26 cellular contexts compared by ENCODE assay signal in genomic region chr5:88941581-88941980, GRCh38. TPM values are rescaled to one million over a fixed set of nuclear protein-coding genes. Genes with fewer than 3 reads are reported as not detected.
"Had no signal": no experiment of that assay in that cellular context is flagged by ENCODE, and none has a peak within 500 bp of the region (broad histone marks: within the 10 kb centered on the region; RNA-seq: fewer than 3 reads in every experiment).

No MANE protein-coding gene starts in this region.

- H3K4me1 ChIP-seq: adrenal gland had no signal

- H3K4me2 ChIP-seq: neural progenitor cell had no signal

- H3K27ac Mint-ChIP-seq: activated B cell treated with CpG ODN at 0.5 μM for 24 hours; activated CD4-positive, alpha-beta T cell treated with anti-CD3 and anti-CD28 coated beads for 36 hours; activated naive CD8-positive, alpha-beta T cell; activated T-cell treated with anti-CD3 and anti-CD28 coated beads, Interleukin-2, amount 50 U/mL, for 24 hours; activated T-helper 17 cell treated with anti-CD3 and anti-CD28 coated beads, Interleukin-2, amount 50 U/mL, for 72 hours; effector memory CD8-positive, alpha-beta T cell; naive thymus-derived CD4-positive, alpha-beta T cell; neural progenitor cell; T-helper 17 cell had no signal

- H3K9me3 Mint-ChIP-seq: activated B cell treated with CpG ODN at 0.5 μM for 24 hours; activated T-cell treated with anti-CD3 and anti-CD28 coated beads, Interleukin-2, amount 50 U/mL, for 24 hours; activated T-helper 17 cell treated with anti-CD3 and anti-CD28 coated beads, Interleukin-2, amount 50 U/mL, for 72 hours; neural progenitor cell had no signal

- H3K4me3 Mint-ChIP-seq: activated B cell treated with CpG ODN at 0.5 μM for 24 hours; activated CD4-positive, alpha-beta T cell treated with anti-CD3 and anti-CD28 coated beads for 36 hours; activated naive CD8-positive, alpha-beta T cell; activated T-cell treated with anti-CD3 and anti-CD28 coated beads, Interleukin-2, amount 50 U/mL, for 24 hours; activated T-helper 17 cell treated with anti-CD3 and anti-CD28 coated beads, Interleukin-2, amount 50 U/mL, for 72 hours; effector memory CD8-positive, alpha-beta T cell; naive thymus-derived CD4-positive, alpha-beta T cell; neural progenitor cell; T-helper 17 cell had no signal

- H3K36me3 Mint-ChIP-seq: activated naive CD8-positive, alpha-beta T cell; naive thymus-derived CD4-positive, alpha-beta T cell; neural progenitor cell had no signal

- H3K27me3 ChIP-seq: adrenal gland, dorsolateral prefrontal cortex, gastrocnemius medialis, heart left ventricle, neural progenitor cell, spleen had no signal

- H3K4me1 Mint-ChIP-seq: activated CD4-positive, alpha-beta T cell treated with anti-CD3 and anti-CD28 coated beads for 36 hours; activated T-helper 17 cell treated with anti-CD3 and anti-CD28 coated beads, Interleukin-2, amount 50 U/mL, for 72 hours; neural progenitor cell; T-helper 17 cell had no signal

- H3K27ac ChIP-seq: adrenal gland, neural progenitor cell had no signal

- H3K27me3 Mint-ChIP-seq: activated B cell treated with CpG ODN at 0.5 μM for 24 hours; activated T-cell treated with anti-CD3 and anti-CD28 coated beads, Interleukin-2, amount 50 U/mL, for 24 hours; effector memory CD8-positive, alpha-beta T cell; naive thymus-derived CD4-positive, alpha-beta T cell; T-helper 17 cell had no signal

- H2AFZ ChIP-seq: neural progenitor cell had no signal

- H3K9ac ChIP-seq: neural progenitor cell had no signal

- DNase-seq: activated B cell treated with CpG ODN at 0.5 μM for 24 hours; activated CD4-positive, alpha-beta T cell treated with anti-CD3 and anti-CD28 coated beads for 36 hours; activated CD4-positive, alpha-beta T cell treated with anti-CD3 and anti-CD28 coated beads, Interleukin-2, amount 50 U/mL, for 4 hours; activated CD8-positive, alpha-beta memory T cell treated with anti-CD3 and anti-CD28 coated beads for 24 hours; activated CD8-positive, alpha-beta memory T cell treated with anti-CD3 and anti-CD28 coated beads, Interleukin-2, amount 50 U/mL, for 4 hours; activated naive CD4-positive, alpha-beta T cell; activated T-cell treated with anti-CD3 and anti-CD28 coated beads, Interleukin-2, amount 50 U/mL, for 24 hours; adrenal gland; central memory CD4-positive, alpha-beta T cell; dorsolateral prefrontal cortex; effector memory CD8-positive, alpha-beta T cell; gastrocnemius medialis; heart left ventricle; left ventricle myocardium superior; mammary epithelial cell; mucosa of descending colon; naive thymus-derived CD4-positive, alpha-beta T cell; retina; spleen; stimulated activated CD4-positive, alpha-beta T cell treated with anti-CD3 and anti-CD28 coated beads, Interleukin-4, amount 100 ng/mL, for 1 hour; stimulated activated naive CD4-positive, alpha-beta T cell; T-helper 17 cell had no signal

- H3K9me3 ChIP-seq: adrenal gland, gastrocnemius medialis, heart left ventricle, mucosa of descending colon, spleen had no signal

- H3K36me3 ChIP-seq: adrenal gland, gastrocnemius medialis, heart left ventricle, neural progenitor cell, spleen had no signal

- ATAC-seq: activated CD4-positive, alpha-beta T cell treated with anti-CD3 and anti-CD28 coated beads for 36 hours; activated T-helper 17 cell treated with anti-CD3 and anti-CD28 coated beads, Interleukin-2, amount 50 U/mL, for 72 hours; effector memory CD8-positive, alpha-beta T cell; esophagus mucosa; gastrocnemius medialis; heart left ventricle; left ventricle myocardium superior; mucosa of descending colon; naive thymus-derived CD4-positive, alpha-beta T cell; T-helper 17 cell had no signal

- H3K4me3 ChIP-seq: adrenal gland, gastrocnemius medialis, heart left ventricle, mucosa of descending colon, neural progenitor cell, spleen had no signal

RNA-seq across cellular contexts. Expression of gene MEF2C, which starts 58.6 kb away (rescaled TPM):
- polyA plus RNA-seq: mammary epithelial cell had no signal
